ENCODE assay signal across 1 cellular context in genomic region chr11:47269829-47270305, GRCh38.
TF ChIP-seq lines count a peak whose summit lies in the region.

Gene MADD (plus strand): TSS chr11:47270133.

TF ChIP-seq in HepG2, 621 proteins besides CTCF, POLR2A, EP300 and RAD21 (continued from another document and continues in another):
- TF ChIP-seq ZNF230 (CRISPR knock-in tag; IDR thresholded peaks at IDR 0.05) = no peak
- no peak for TF ChIP-seq ZBTB7B (CRISPR knock-in tag; IDR thresholded peaks at IDR 0.05)
- TF ChIP-seq BATF2 (CRISPR knock-in tag; IDR thresholded peaks at IDR 0.05) = no peak
- no peak for TF ChIP-seq MXI1 (IDR thresholded peaks at IDR 0.05; ENCODE audit: borderline replicate concordance, low read depth, low read length)
- no peak for TF ChIP-seq SNAPC2 (CRISPR knock-in tag; IDR thresholded peaks at IDR 0.05)
- TF ChIP-seq ZSCAN30 (CRISPR knock-in tag; IDR thresholded peaks at IDR 0.05) = no peak
- peak; percentile 40 for TF ChIP-seq ARID4A (CRISPR knock-in tag; IDR thresholded peaks at IDR 0.05; ENCODE audit: borderline replicate concordance)
- TF ChIP-seq ETS1 (CRISPR knock-in tag; IDR thresholded peaks at IDR 0.05) = no peak
- no peak for TF ChIP-seq PLRG1 (conservative IDR thresholded peaks at IDR 0.05)
- no peak for TF ChIP-seq ZFAT (CRISPR knock-in tag; conservative IDR thresholded peaks at IDR 0.05)
- peak; percentile 25; the same call in 1 of the 2 replicates for TF ChIP-seq SIN3A (IDR thresholded peaks at IDR 0.05; ENCODE audit: borderline replicate concordance, low read depth, low read length)
- TF ChIP-seq ATF4 (CRISPR knock-in tag; IDR thresholded peaks at IDR 0.05) = no peak
- TF ChIP-seq CHD2 (IDR thresholded peaks at IDR 0.05; ENCODE audit: low read depth, low read length) = no peak
- TF ChIP-seq MNT (IDR thresholded peaks at IDR 0.05) = no peak
- no peak for TF ChIP-seq ZNF7 (CRISPR knock-in tag; IDR thresholded peaks at IDR 0.05)
- no peak for TF ChIP-seq REXO4 (CRISPR knock-in tag; IDR thresholded peaks at IDR 0.05; ENCODE audit: borderline replicate concordance)
- no peak for TF ChIP-seq TCF12 (IDR thresholded peaks at IDR 0.05)
- TF ChIP-seq TCF12 (CRISPR knock-in tag; IDR thresholded peaks at IDR 0.05) = no peak
- no peak for TF ChIP-seq ZNF558 (CRISPR knock-in tag; IDR thresholded peaks at IDR 0.05; ENCODE audit: borderline replicate concordance)
- TF ChIP-seq ATRX (CRISPR knock-in tag; IDR thresholded peaks at IDR 0.05; ENCODE audit: borderline replicate concordance) = no peak
- no peak for TF ChIP-seq TEF (CRISPR knock-in tag; IDR thresholded peaks at IDR 0.05)
- TF ChIP-seq NR2C2 (CRISPR knock-in tag; IDR thresholded peaks at IDR 0.05; ENCODE audit: borderline replicate concordance) = peak; percentile 35; the same call in 1 of the 2 replicates
- TF ChIP-seq BORCS8-MEF2B (CRISPR knock-in tag; IDR thresholded peaks at IDR 0.05) = peak; percentile 17; the same call in 1 of the 2 replicates
- TF ChIP-seq TFDP2 (CRISPR knock-in tag; IDR thresholded peaks at IDR 0.05) = no peak
- no peak for TF ChIP-seq NFKB2 (CRISPR knock-in tag; IDR thresholded peaks at IDR 0.05; ENCODE audit: borderline replicate concordance)
- TF ChIP-seq HNRNPH1 (optimal IDR thresholded peaks at IDR 0.05; ENCODE audit: low read depth, low read length) = no peak
- peak; percentile 42; the same call in 1 of the 2 replicates for TF ChIP-seq BCL3 (CRISPR knock-in tag; IDR thresholded peaks at IDR 0.05)
- TF ChIP-seq ZNF550 (CRISPR knock-in tag; IDR thresholded peaks at IDR 0.05; ENCODE audit: borderline replicate concordance) = no peak
- TF ChIP-seq HNRNPLL (IDR thresholded peaks at IDR 0.05; ENCODE audit: low read depth, low read length, poor library complexity, severe bottlenecking) = peak; percentile 54
- TF ChIP-seq MTA1 (CRISPR knock-in tag; IDR thresholded peaks at IDR 0.05; ENCODE audit: borderline replicate concordance) = peak; percentile 38; the same call in 1 of the 2 replicates
- no peak for TF ChIP-seq TFE3 (CRISPR knock-in tag; IDR thresholded peaks at IDR 0.05)
- no peak for TF ChIP-seq CENPX (CRISPR knock-in tag; IDR thresholded peaks at IDR 0.05)
- TF ChIP-seq ZNF75D (CRISPR knock-in tag; IDR thresholded peaks at IDR 0.05; ENCODE audit: borderline replicate concordance) = no peak
- TF ChIP-seq ZNF782 (CRISPR knock-in tag; IDR thresholded peaks at IDR 0.05; ENCODE audit: borderline replicate concordance) = no peak
- no peak for TF ChIP-seq CAMTA2 (CRISPR knock-in tag; IDR thresholded peaks at IDR 0.05; ENCODE audit: borderline replicate concordance)
- TF ChIP-seq ZNF572 (CRISPR knock-in tag; IDR thresholded peaks at IDR 0.05) = no peak
- TF ChIP-seq ZXDC (CRISPR knock-in tag; IDR thresholded peaks at IDR 0.05) = no peak
- TF ChIP-seq HBP1 (CRISPR knock-in tag; IDR thresholded peaks at IDR 0.05; ENCODE audit: low read depth) = peak; percentile 25; the same call in 1 of the 2 replicates
- TF ChIP-seq ZNF740 (CRISPR knock-in tag; IDR thresholded peaks at IDR 0.05) = no peak
- TF ChIP-seq ZBTB44 (CRISPR knock-in tag; IDR thresholded peaks at IDR 0.05) = 0 out of 2 replicates have a peak, but pooled peaks have one; percentile 22
- no peak for TF ChIP-seq GLI4 (CRISPR knock-in tag; IDR thresholded peaks at IDR 0.05; ENCODE audit: borderline replicate concordance)
- peak; percentile 52; the same call in 1 of the 2 replicates for TF ChIP-seq ARNT2 (CRISPR knock-in tag; IDR thresholded peaks at IDR 0.05; ENCODE audit: low read depth)
